ENCODE assay signal across 14 cellular contexts in the genomic region with DNA sequence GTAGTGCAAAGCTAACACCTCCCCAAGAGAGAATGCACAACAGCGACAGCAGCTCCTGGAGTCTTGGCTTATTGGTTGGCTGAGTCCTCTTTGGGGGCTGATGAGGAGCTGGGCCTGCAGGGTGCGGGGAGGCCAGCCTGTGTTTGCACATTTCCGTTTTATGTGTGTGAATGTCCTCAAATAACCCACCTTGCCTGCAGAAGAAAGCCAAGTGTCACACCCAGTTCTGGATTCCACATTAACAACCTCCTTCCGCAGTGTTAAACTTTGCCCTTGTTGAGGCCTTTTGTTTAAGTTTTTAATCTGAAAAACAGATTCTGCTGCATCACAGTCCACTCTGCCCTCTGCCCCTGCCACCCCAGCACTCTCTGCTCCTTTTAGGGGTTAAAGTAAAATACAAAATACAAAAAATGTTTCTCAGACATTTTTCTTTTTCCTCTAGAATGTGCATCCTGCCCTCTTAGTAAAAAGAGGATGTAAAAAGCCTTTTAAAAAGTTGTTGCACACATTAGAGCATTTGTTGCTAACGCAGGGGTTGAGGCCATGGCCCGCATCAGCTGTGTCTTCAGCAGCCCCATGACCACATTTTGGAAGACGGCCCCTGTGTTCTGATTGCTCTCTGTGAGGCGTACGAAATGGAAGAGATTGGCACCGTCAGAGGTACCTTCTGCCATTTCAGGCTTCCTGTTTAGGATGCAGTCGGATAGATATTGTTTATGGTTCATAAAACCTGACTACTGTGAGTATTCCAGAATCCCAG.
A peak's percentile ranks its signal among the peaks of the same experiment; 100 is the strongest.
DNase-seq lines count a peak whose midpoint lies in the region; ATAC-seq, FAIRE-seq and TF ChIP-seq lines count a peak whose summit lies in the region.
"Had no signal": no experiment of that assay in that cellular context is flagged by ENCODE, and none has a peak within 500 bp of the region (broad histone marks: within the 10 kb centered on the region; RNA-seq: fewer than 3 reads in every experiment).

No MANE protein-coding gene starts in this region.

- H3K9me3 Mint-ChIP-seq in endodermal cell, result no peaks in the 10 kb centered on the region

- no peak overlapping the region for H3K27ac Mint-ChIP-seq in endodermal cell

- TF ChIP-seq CTCF in LNCaP clone FGC (IDR thresholded peaks at IDR 0.05; ENCODE audit: control insufficient read depth, extremely low read depth, insufficient read depth) (no peak), coronary artery (IDR thresholded peaks at IDR 0.05) (no peak), right lobe of liver (IDR thresholded peaks at IDR 0.05) (no peak), endodermal cell (conservative IDR thresholded peaks at IDR 0.05) (no peak)

- H3K4me1 Mint-ChIP-seq in endodermal cell, result peaks cover 24% of the 10 kb centered on the region

- intact Hi-C loops in right lobe of liver (cut with DNase I), result loop anchor here in 1 of 2 donors (10.0 kb wide), 1 partner anchor 406 kb away; no protein-coding TSS in a partner anchor

- H3K36me3 ChIP-seq in right lobe of liver, result peaks cover 0 to 5% (median 0%) of the 10 kb centered on the region in 4 donors
- no peaks in the 10 kb centered on the region for H3K36me3 ChIP-seq in endodermal cell (ENCODE audit: control insufficient read depth, insufficient read depth, low read length)
- H3K36me3 ChIP-seq: WERI-Rb-1 had no signal

- ATAC-seq in right lobe of liver, result peak; percentile 46 to 67 (median 54)
- ATAC-seq: GM12878 had no signal

- no peaks in the 10 kb centered on the region for H3K36me3 Mint-ChIP-seq in endodermal cell (ENCODE audit: low read depth)

- no peak overlapping the region for H3K9ac ChIP-seq in endodermal cell (ENCODE audit: extremely low read depth, low read length, poor library complexity, severe bottlenecking)

- no peak for FAIRE-seq in frontal cortex (lab: Jason Lieb, UNC)
- FAIRE-seq: GM12878, islet of Langerhans, RCC 7860 had no signal

- no peak overlapping the region for H3K4me3 Mint-ChIP-seq in endodermal cell

- H3K4me3 ChIP-seq in LNCaP clone FGC (ENCODE audit: low read depth, low read length), result no peak overlapping the region
- no peak overlapping the region for H3K4me3 ChIP-seq in coronary artery
- H3K4me3 ChIP-seq in right lobe of liver, result no peak overlapping the region
- H3K4me3 ChIP-seq in endodermal cell (ENCODE audit: low read length), result no peak overlapping the region
- H3K4me3 ChIP-seq: GM12878 had no signal

- H3K27me3 Mint-ChIP-seq in endodermal cell (ENCODE audit: insufficient read depth), result no peaks in the 10 kb centered on the region

- H3K4me1 ChIP-seq in right lobe of liver (peaks cover 0 to 24% (median 10%) of the 10 kb centered on the region in 4 donors), endodermal cell (ENCODE audit: control insufficient read depth, insufficient read depth, low read length) (peaks cover 15% of the 10 kb centered on the region)

- H3K27ac ChIP-seq in coronary artery (peak overlapping the region; percentile 91), right lobe of liver (no peak overlapping the region), temporal lobe (ENCODE audit: low read depth, low read length) (peak overlapping the region; percentile 2), endodermal cell (ENCODE audit: low read depth, low read length) (no peak overlapping the region)
- H3K27ac ChIP-seq: WERI-Rb-1 had no signal

- no peak for TF ChIP-seq POLR2A in right lobe of liver (IDR thresholded peaks at IDR 0.05)

- H3K27me3 ChIP-seq in right lobe of liver, result no peaks in the 10 kb centered on the region
- H3K27me3 ChIP-seq in endodermal cell (ENCODE audit: control insufficient read depth, insufficient read depth, low read length, poor library complexity, severe bottlenecking), result no peaks in the 10 kb centered on the region

- H3K9me3 ChIP-seq in right lobe of liver (no peaks in the 10 kb centered on the region), endodermal cell (ENCODE audit: control insufficient read depth, low read length) (no peaks in the 10 kb centered on the region)

- WGBS in right lobe of liver (ENCODE audit: insufficient coverage, low coverage, low lambda C conversion rate, missing lambda C conversion rate), result 60% methylated on average over 8 of the region's 11 CpGs
- 94% methylated on average over 8 to 11 of the region's 11 CpGs for WGBS in endodermal cell (ENCODE audit: insufficient coverage in 1 of 2, insufficient read length in 1 of 2), 2 experiments

- DNase-seq in LNCaP clone FGC (ENCODE audit: low read depth) (peak; percentile 28), coronary artery (ENCODE audit: low spot score) (no peak), right lobe of liver (no peak), NCI-H69 (lab: John Stamatoyannopoulos, UW) (no peak), frontal cortex (ENCODE audit: low spot score in 2 of 2) (no peak), endodermal cell (no peak), NCI-H82 (lab: John Stamatoyannopoulos, UW) (no peak)
- DNase-seq: effector CD4-positive, alpha-beta T cell; NCI-H1694 treated with DMSO at 0.1 percent for 48 hours; WERI-Rb-1 had no signal

Comparison
In these comparisons a context has a peak if more than half of its experiments do, and no peak if none do; other contexts are left out.
1. H3K27ac ChIP-seq: peak in coronary artery (2 of 2) and temporal lobe (single experiment); none in right lobe of liver (0 of 3) and endodermal cell (single experiment).